In genomic region chr2:59151805-59152204, GRCh38 we compare ENCODE assay signal across 33 cellular contexts.
"Had no signal": no experiment of that assay in that cellular context is flagged by ENCODE, and none has a peak within 500 bp of the region (broad histone marks: within the 10 kb centered on the region; RNA-seq: fewer than 3 reads in every experiment).

No MANE protein-coding gene starts in this region.

- H3K4me1 ChIP-seq: adrenal gland, ascending aorta, body of pancreas, breast epithelium had no signal

- H3K27me3 ChIP-seq: adrenal gland, ascending aorta, body of pancreas, brain microvascular endothelial cell, breast epithelium, cardiac muscle cell had no signal

- DNase-seq: activated effector memory CD4-positive, alpha-beta T cell treated with anti-CD3 and anti-CD28 coated beads, Interleukin-2, amount 50 U/mL, for 16 hours; activated effector memory CD4-positive, alpha-beta T cell treated with Interleukin-2 at 50 U/mL for 16 hours; activated gamma-delta T cell; activated gamma-delta T cell treated with Interleukin-2 at 50 U/mL for 16 hours; activated naive CD4-positive, alpha-beta T cell; activated naive CD4-positive, alpha-beta T cell treated with anti-CD3 and anti-CD28 coated beads for 36 hours; activated naive CD4-positive, alpha-beta T cell treated with anti-CD3 and anti-CD28 coated beads, Interleukin-2, amount 10 ng/mL, durations not matched to agents 7 days and 5 days; activated naive CD4-positive, alpha-beta T cell treated with anti-CD3 and anti-CD28 coated beads, Interleukin-2, amount 50 U/mL, for 16 hours; activated naive CD4-positive, alpha-beta T cell treated with Interleukin-2 at 50 U/mL for 16 hours; activated naive CD8-positive, alpha-beta T cell treated with anti-CD3 and anti-CD28 coated beads for 36 hours; activated naive CD8-positive, alpha-beta T cell treated with anti-CD3 and anti-CD28 coated beads, Interleukin-2, amount 10 ng/mL, durations not matched to agents 7 days and 5 days; activated naive CD8-positive, alpha-beta T cell treated with anti-CD3 and anti-CD28 coated beads, Interleukin-2, amount 50 U/mL, for 24 hours; activated T-cell treated with anti-CD3 and anti-CD28 coated beads, Interleukin-2, amount 50 U/mL, for 4 hours; activated T-cell treated with anti-CD3 and anti-CD28 coated beads, Interleukin-2, amount 50 U/mL, for 48 hours; activated T-cell treated with anti-CD3 and anti-CD28 coated beads, Interleukin-2, amount 50 U/mL, for 72 hours; adrenal gland; amniotic stem cell; amygdala; anterior cingulate cortex; aorta; body of pancreas; brain microvascular endothelial cell; caudate nucleus; central memory CD4-positive, alpha-beta T cell; cerebellar nuclear complex had no signal

- H3K27ac ChIP-seq: adrenal gland, ascending aorta, body of pancreas, brain microvascular endothelial cell, breast epithelium, cardiac muscle cell had no signal

- ATAC-seq: activated naive CD4-positive, alpha-beta T cell treated with anti-CD3 and anti-CD28 coated beads, Interleukin-2, amount 50 U/mL, for 72 hours; activated naive CD8-positive, alpha-beta T cell treated with anti-CD3 and anti-CD28 coated beads, Interleukin-2, amount 50 U/mL, for 24 hours; activated T-cell treated with anti-CD3 and anti-CD28 coated beads, Interleukin-2, amount 50 U/mL, for 4 hours; activated T-cell treated with anti-CD3 and anti-CD28 coated beads, Interleukin-2, amount 50 U/mL, for 72 hours; activated T-helper 17 cell treated with anti-CD3 and anti-CD28 coated beads, Interleukin-2, amount 50 U/mL, for 72 hours; body of pancreas had no signal

- H3K36me3 ChIP-seq: adrenal gland, ascending aorta, brain microvascular endothelial cell, breast epithelium, cardiac muscle cell had no signal

- H3K9me3 ChIP-seq: adrenal gland, ascending aorta, body of pancreas, breast epithelium had no signal

- H3K4me3 ChIP-seq: adrenal gland, ascending aorta, body of pancreas, breast epithelium, cardiac muscle cell had no signal

- FAIRE-seq: astrocyte, bronchial epithelial cell, colon had no signal
